Comparison of ENCODE assay signal across 8 cellular contexts in the genomic region with DNA sequence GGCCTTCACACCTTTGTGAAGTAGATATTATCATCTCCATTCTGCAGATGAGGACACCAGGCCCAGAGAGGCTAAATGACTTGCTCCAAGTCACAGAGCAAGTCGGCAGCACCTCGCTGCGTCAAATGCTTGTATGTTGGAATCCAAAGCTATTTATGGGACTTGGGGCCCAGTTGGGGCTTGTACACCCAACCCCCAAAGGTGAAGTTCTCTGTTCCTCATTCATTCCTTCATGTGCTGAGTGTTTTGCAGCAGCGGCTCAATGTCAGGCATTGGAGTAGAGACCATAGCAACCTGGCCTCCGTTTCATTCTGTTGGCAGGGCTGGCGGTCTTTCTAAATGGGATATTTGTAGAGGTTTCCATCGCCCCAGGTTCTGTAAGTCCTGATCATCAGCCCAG.
A peak's percentile ranks its signal among the peaks of the same experiment; 100 is the strongest.
DNase-seq lines count a peak whose midpoint lies in the region; ATAC-seq and FAIRE-seq lines count a peak whose summit lies in the region.

No MANE protein-coding gene starts in this region.

- peak overlapping the region; percentile 55 to 83 (median 74) for H3K4me3 Mint-ChIP-seq in naive thymus-derived CD8-positive, alpha-beta T cell

- H3K27me3 Mint-ChIP-seq in naive thymus-derived CD8-positive, alpha-beta T cell = peaks cover 0 to 16% (median under 1%) of the 10 kb centered on the region in 5 donors

- H3K27ac Mint-ChIP-seq in naive thymus-derived CD8-positive, alpha-beta T cell = peak overlapping the region; percentile 84 to 95 (median 89)

- FAIRE-seq in RCC 7860 (lab: Jason Lieb, UNC) = no peak

- peaks cover 0 to 4% (median 0%) of the 10 kb centered on the region in 3 donors for H3K36me3 Mint-ChIP-seq in naive thymus-derived CD8-positive, alpha-beta T cell

- POLR2A ChIA-PET in naive thymus-derived CD8-positive, alpha-beta T cell (lab: Charles Lee) = interaction anchor here (1.3 to 2.1 kb wide), 4 partner anchors 9 to 192 kb away, joined by 4 to 12 read pairs (median 4); partner anchors contain the start of gene H6PD

- peaks cover 28 to 79% (median 56%) of the 10 kb centered on the region in 4 donors for H3K4me1 Mint-ChIP-seq in naive thymus-derived CD8-positive, alpha-beta T cell

- H3K9me3 Mint-ChIP-seq in naive thymus-derived CD8-positive, alpha-beta T cell = no peaks in the 10 kb centered on the region

- peak; percentile 12 for ATAC-seq in HG02763 (IDR thresholded peaks at IDR 0.05; ENCODE audit: unreplicated experiment)
- ATAC-seq in naive thymus-derived CD8-positive, alpha-beta T cell = peak in 1 of 2 donors; percentile 9

- peak; percentile 53 for DNase-seq in SIG-M5 treated with dmso at 0.1 percent for 504 hours (lab: John Stamatoyannopoulos, UW; ENCODE audit: unreplicated experiment)
- no peak for DNase-seq in SIG-M5 (lab: John Stamatoyannopoulos, UW)
- DNase-seq in NOMO-1 (lab: John Stamatoyannopoulos, UW; ENCODE audit: unreplicated experiment in 2 of 2) = peak; percentile 55 to 71
- DNase-seq in naive thymus-derived CD8-positive, alpha-beta T cell = peak in 1 of 10 donors; percentile 4
- no peak for DNase-seq in RCC 7860 (ENCODE audit: low spot score)
- DNase-seq in effector CD8-positive, alpha-beta T cell (lab: John Stamatoyannopoulos, UW) = no peak
- no peak for DNase-seq in NCI-H1436 (lab: John Stamatoyannopoulos, UW)

Comparison
In these comparisons a context has a peak if more than half of its experiments do, and no peak if none do; other contexts are left out.
1. DNase-seq: peak in SIG-M5 treated with dmso at 0.1 percent for 504 hours (single experiment) and NOMO-1 (2 of 2); none in SIG-M5 (single experiment), RCC 7860 (single experiment), effector CD8-positive, alpha-beta T cell (single experiment) and NCI-H1436 (single experiment).